ENCODE assay signal across 22 cellular contexts in the genomic region with DNA sequence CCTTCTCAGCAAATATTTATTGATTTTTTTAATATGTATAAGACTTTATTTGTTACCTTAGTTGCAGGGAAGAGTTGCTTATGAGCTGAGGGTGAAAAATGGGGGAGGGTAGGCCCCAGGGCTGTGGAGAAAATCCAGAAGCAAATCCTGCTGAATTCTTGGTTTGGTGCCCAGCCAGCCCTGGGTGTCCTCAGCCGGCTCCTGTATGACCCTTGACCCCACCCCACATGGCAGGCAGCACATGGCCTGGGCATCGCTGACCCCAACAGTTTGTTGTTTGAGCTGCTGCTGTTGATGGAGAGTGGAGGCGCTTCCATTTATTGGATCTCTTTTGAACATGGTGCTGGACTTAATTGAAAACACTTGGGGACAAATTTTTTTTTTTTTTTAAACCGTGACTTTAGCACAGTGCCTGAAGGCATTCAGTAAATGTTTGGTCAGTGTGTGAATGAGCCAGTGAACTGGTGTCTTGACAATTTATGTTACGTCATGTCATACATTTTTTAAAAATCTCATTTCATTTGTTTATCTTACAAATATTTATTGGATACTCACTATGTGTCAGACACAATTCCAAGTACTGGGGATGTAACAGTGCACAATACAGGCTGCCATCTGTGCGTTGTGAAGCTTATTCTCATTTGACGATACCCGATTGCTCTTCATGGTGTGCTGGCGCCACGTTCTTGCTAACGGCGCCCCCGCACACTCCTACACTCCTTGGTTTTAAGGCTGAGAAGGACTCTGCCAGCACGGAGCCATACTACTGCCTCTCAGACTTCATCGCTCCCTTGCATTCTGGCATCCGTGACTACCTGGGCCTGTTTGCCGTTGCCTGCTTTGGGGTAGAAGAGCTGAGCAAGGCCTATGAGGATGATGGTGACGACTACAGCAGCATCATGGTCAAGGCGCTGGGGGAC.
DNase-seq lines count a peak whose midpoint lies in the region; ATAC-seq and TF ChIP-seq lines count a peak whose summit lies in the region.
"Had no signal": no experiment of that assay in that cellular context is flagged by ENCODE, and none has a peak within 500 bp of the region (broad histone marks: within the 10 kb centered on the region; RNA-seq: fewer than 3 reads in every experiment).

No MANE protein-coding gene starts in this region.

- H3K27me3 Mint-ChIP-seq in HFFc6 (ENCODE audit: insufficient read depth) (peaks cover 1% of the 10 kb centered on the region), neural crest cell (ENCODE audit: low read depth) (no peaks in the 10 kb centered on the region), T-cell (no peaks in the 10 kb centered on the region)
- H3K27me3 Mint-ChIP-seq: activated CD8-positive, alpha-beta T cell treated with anti-CD3 and anti-CD28 coated beads for 36 hours; stimulated activated naive CD8-positive, alpha-beta T cell treated with anti-CD3 and anti-CD28 coated beads, Interleukin-15, Interleukin-2, amounts not matched to agents 100 ng/mL and 50 ng/mL, for 24 hours had no signal

- H3K27me3 ChIP-seq in dorsolateral prefrontal cortex (no peaks in the 10 kb centered on the region), MM.1S (replicated peaks; ENCODE audit: insufficient read depth, low read length) (no peaks in the 10 kb centered on the region)
- H3K27me3 ChIP-seq: BLaER1, hepatocyte, pancreas, Peyer's patch, vagina had no signal

- no peak overlapping the region for H3K9ac ChIP-seq in MM.1S (ENCODE audit: low read length)
- H3K9ac ChIP-seq: BLaER1 had no signal

- no peaks in the 10 kb centered on the region for H4K20me1 ChIP-seq in MM.1S (ENCODE audit: insufficient read depth, low read length)
- H4K20me1 ChIP-seq: BLaER1 had no signal

- H3K4me1 Mint-ChIP-seq in HFFc6 (ENCODE audit: low read depth) (peaks cover 20% of the 10 kb centered on the region), neural crest cell (no peaks in the 10 kb centered on the region), T-cell (no peaks in the 10 kb centered on the region)

- H3K9me3 Mint-ChIP-seq in HFFc6 (no peaks in the 10 kb centered on the region), neural crest cell (no peaks in the 10 kb centered on the region), T-cell (no peaks in the 10 kb centered on the region)
- H3K9me3 Mint-ChIP-seq: activated CD8-positive, alpha-beta T cell treated with anti-CD3 and anti-CD28 coated beads for 36 hours; stimulated activated naive CD8-positive, alpha-beta T cell treated with anti-CD3 and anti-CD28 coated beads, Interleukin-15, Interleukin-2, amounts not matched to agents 100 ng/mL and 50 ng/mL, for 24 hours had no signal

- H3F3A ChIP-seq in MM.1S (ENCODE audit: insufficient read depth, low read length): no peaks in the 10 kb centered on the region

- CTCF ChIA-PET in T-cell (lab: Charles Lee): interaction anchor here in 1 of 2 donors (0.7 kb wide), 1 partner anchor 57 kb away, joined by 5 read pairs; no protein-coding TSS in a partner anchor

- intact Hi-C loops in dorsolateral prefrontal cortex (cut with DNase I): no loop called here

- H3K4me2 ChIP-seq in MM.1S (ENCODE audit: low read depth, low read length): no peak overlapping the region
- H3K4me2 ChIP-seq: BLaER1, hepatocyte had no signal

- no peaks in the 10 kb centered on the region for H3K9me2 ChIP-seq in MM.1S (replicated peaks; ENCODE audit: insufficient read depth, low read length)

- ATAC-seq in GM18909 (IDR thresholded peaks at IDR 0.05; ENCODE audit: poor library complexity, unreplicated experiment) (no peak), T-cell (replicated peaks in 1 of 4) (no peak)
- ATAC-seq: activated CD8-positive, alpha-beta T cell treated with anti-CD3 and anti-CD28 coated beads for 36 hours; mucosa of descending colon had no signal

- no peaks in the 10 kb centered on the region; the same call in 1 of the 2 replicates for H3K36me3 ChIP-seq in MM.1S (replicated peaks; ENCODE audit: insufficient read depth, low read length)

- TF ChIP-seq CTCF in AG09319 (IDR thresholded peaks at IDR 0.05; ENCODE audit: low read depth, low read length): no peak
- no peak for TF ChIP-seq CTCF in HFFc6 (IDR thresholded peaks at IDR 0.05)
- TF ChIP-seq CTCF in dorsolateral prefrontal cortex (IDR thresholded peaks at IDR 0.05 in 54 of 56, conservative IDR thresholded peaks at IDR 0.05 in 2 of 56; ENCODE audit: low read depth in 1 of 56, partially characterized antibody in 56 of 56): no peak
- no peak for TF ChIP-seq CTCF in neural crest cell (conservative IDR thresholded peaks at IDR 0.05)
- TF ChIP-seq CTCF in MM.1S (IDR thresholded peaks at IDR 0.05; ENCODE audit: low read length): no peak

- H3K9me3 ChIP-seq in MM.1S (replicated peaks; ENCODE audit: insufficient read depth, low read length): no peaks in the 10 kb centered on the region
- H3K9me3 ChIP-seq: BLaER1, mucosa of descending colon, pancreas, Peyer's patch, vagina had no signal

- DNase-seq in AG09319 (ENCODE audit: extremely low read depth, low read depth) (peak; percentile 63), HFFc6 (peak; percentile 83), dorsolateral prefrontal cortex (peak in 7 of 10 donors; percentile 25 to 73 (median 56)), neural crest cell (ENCODE audit: low read depth, low spot score) (no peak), NCI-H1105 (lab: John Stamatoyannopoulos, UW) (no peak), MM.1S (no peak), T-cell (no peak)
- DNase-seq: activated CD8-positive, alpha-beta T cell treated with anti-CD3 and anti-CD28 coated beads for 36 hours; amniotic stem cell; DMS79; kidney glomerular epithelial cell; mucosa of descending colon; NCI-H82; pancreas; Peyer's patch; SW 1271 had no signal

- no peak overlapping the region for H2AFZ ChIP-seq in MM.1S (ENCODE audit: low read length)
- H2AFZ ChIP-seq: hepatocyte had no signal

- H3K27ac Mint-ChIP-seq in HFFc6: peak overlapping the region; percentile 76
- peak overlapping the region; percentile 75 for H3K27ac Mint-ChIP-seq in neural crest cell (ENCODE audit: unreplicated experiment)
- no peak overlapping the region for H3K27ac Mint-ChIP-seq in T-cell
- H3K27ac Mint-ChIP-seq: activated CD8-positive, alpha-beta T cell treated with anti-CD3 and anti-CD28 coated beads for 36 hours; stimulated activated naive CD8-positive, alpha-beta T cell treated with anti-CD3 and anti-CD28 coated beads, Interleukin-15, Interleukin-2, amounts not matched to agents 100 ng/mL and 50 ng/mL, for 24 hours had no signal

- H3K36me3 Mint-ChIP-seq in HFFc6 (ENCODE audit: low read depth) (peaks cover 72% of the 10 kb centered on the region), neural crest cell (ENCODE audit: low read depth) (peaks cover 24% of the 10 kb centered on the region), T-cell (peaks cover 90% of the 10 kb centered on the region)

- H3K4me3 ChIP-seq in dorsolateral prefrontal cortex (peak overlapping the region in 2 of 59 donors; percentile 18), MM.1S (ENCODE audit: low read length) (no peak overlapping the region)
- H3K4me3 ChIP-seq: BLaER1, hepatocyte, mucosa of descending colon, pancreas, Peyer's patch, vagina had no signal

- H3K27ac ChIP-seq in dorsolateral prefrontal cortex (peak overlapping the region in 2 of 59 donors; percentile 17 to 31), MM.1S (ENCODE audit: low read length) (no peak overlapping the region)
- H3K27ac ChIP-seq: BLaER1, epithelial cell of prostate, hepatocyte, pancreas, Peyer's patch, vagina had no signal

- H3K4me3 Mint-ChIP-seq in HFFc6 (peak overlapping the region; percentile 44), neural crest cell (no peak overlapping the region), T-cell (no peak overlapping the region)
- H3K4me3 Mint-ChIP-seq: activated CD8-positive, alpha-beta T cell treated with anti-CD3 and anti-CD28 coated beads for 36 hours; stimulated activated naive CD8-positive, alpha-beta T cell treated with anti-CD3 and anti-CD28 coated beads, Interleukin-15, Interleukin-2, amounts not matched to agents 100 ng/mL and 50 ng/mL, for 24 hours had no signal

- H3K79me2 ChIP-seq in MM.1S (ENCODE audit: low read length): no peaks in the 10 kb centered on the region
- H3K79me2 ChIP-seq: hepatocyte had no signal

- H3K4me1 ChIP-seq in MM.1S (ENCODE audit: low read length): no peaks in the 10 kb centered on the region
- H3K4me1 ChIP-seq: BLaER1, pancreas, Peyer's patch, vagina had no signal

- POLR2A ChIA-PET in T-cell (lab: Charles Lee): no interaction called here

Comparison
In these comparisons a context has a peak if more than half of its experiments do, and no peak if none do; other contexts are left out.
1. DNase-seq: peak in AG09319 (single experiment), HFFc6 (single experiment) and dorsolateral prefrontal cortex (7 of 10); none in neural crest cell (single experiment), NCI-H1105 (single experiment), MM.1S (single experiment) and T-cell (0 of 34).
2. H3K27ac Mint-ChIP-seq: peak in HFFc6 (single experiment) and neural crest cell (single experiment); none in T-cell (0 of 2).